8 cellular contexts compared by ENCODE assay signal in genomic region chr1:54408701-54409066, GRCh38. TPM values are rescaled to one million over a fixed set of nuclear protein-coding genes. Genes with fewer than 3 reads are reported as not detected.
DNase-seq lines count a peak whose midpoint lies in the region; ATAC-seq and TF ChIP-seq lines count a peak whose summit lies in the region.

No MANE protein-coding gene starts in this region.

- H3K4me1 Mint-ChIP-seq in central memory CD8-positive, alpha-beta T cell, result peaks cover 47% of the 10 kb centered on the region

- peaks cover 14% of the 10 kb centered on the region for H3K36me3 Mint-ChIP-seq in central memory CD8-positive, alpha-beta T cell (ENCODE audit: insufficient read depth)

- H3K79me2 ChIP-seq in ACC112 (ENCODE audit: control insufficient read depth, insufficient read depth, low read length, unreplicated experiment) (no peaks in the 10 kb centered on the region), KMS-11 (ENCODE audit: insufficient read depth, low read depth) (peaks cover 7% of the 10 kb centered on the region; the same call in 1 of the 2 replicates), osteoblast (ENCODE audit: insufficient read depth, low read length) (peaks cover 12% of the 10 kb centered on the region)

- H3K4me1 ChIP-seq in ACC112 (ENCODE audit: control insufficient read depth, insufficient read depth, low read length, unreplicated experiment) (peaks cover 31% of the 10 kb centered on the region), KMS-11 (ENCODE audit: low read depth, poor library complexity, severe bottlenecking) (peaks cover 38% of the 10 kb centered on the region), osteoblast (ENCODE audit: insufficient read depth, low read length) (peaks cover 36% of the 10 kb centered on the region)

- no peaks in the 10 kb centered on the region for H3K9me3 ChIP-seq in osteoblast (ENCODE audit: low read depth, low read length)

- H3K4me3 Mint-ChIP-seq in central memory CD8-positive, alpha-beta T cell, result peak overlapping the region; percentile 89

- no peak overlapping the region for H3K4me3 ChIP-seq in ACC112 (ENCODE audit: low read depth, low read length)
- no peak overlapping the region for H3K4me3 ChIP-seq in KMS-11 (IDR thresholded peaks at IDR 0.05; ENCODE audit: insufficient read depth, low read depth, low read length)
- no peak overlapping the region for H3K4me3 ChIP-seq in osteoblast (ENCODE audit: insufficient read depth, low read length)

- no peaks in the 10 kb centered on the region for H3K27me3 Mint-ChIP-seq in central memory CD8-positive, alpha-beta T cell

- H3K27ac ChIP-seq in ACC112 (ENCODE audit: low read depth, low read length) (peak overlapping the region; percentile 83), KMS-11 (peak overlapping the region; percentile 73), osteoblast (ENCODE audit: low read depth, low read length) (no peak overlapping the region)

- H4K20me1 ChIP-seq in KMS-11 (ENCODE audit: insufficient read depth) (no peaks in the 10 kb centered on the region; the same call in 1 of the 2 replicates), osteoblast (ENCODE audit: insufficient read depth, low read length) (peaks cover 4% of the 10 kb centered on the region)

- H2AFZ ChIP-seq in ACC112 (ENCODE audit: low read length, unreplicated experiment), result peak overlapping the region; percentile 84
- H2AFZ ChIP-seq in KMS-11 (ENCODE audit: low read depth), result peak overlapping the region; percentile 53
- H2AFZ ChIP-seq in osteoblast (ENCODE audit: low read length), result peak overlapping the region; percentile 16

- H3K27me3 ChIP-seq in ACC112 (ENCODE audit: insufficient read depth, low read length) (peaks cover 7% of the 10 kb centered on the region), KMS-11 (ENCODE audit: insufficient read depth, low read depth) (no peaks in the 10 kb centered on the region), osteoblast (ENCODE audit: insufficient read depth, low read length) (no peaks in the 10 kb centered on the region)

- H3K36me3 ChIP-seq in ACC112 (ENCODE audit: insufficient read depth, low read length) (no peaks in the 10 kb centered on the region), KMS-11 (ENCODE audit: insufficient read depth) (no peaks in the 10 kb centered on the region), osteoblast (ENCODE audit: insufficient read depth, low read length) (no peaks in the 10 kb centered on the region)

- peak overlapping the region; percentile 24; the same call in 1 of the 2 replicates for H3K9ac ChIP-seq in KMS-11

- H3K4me2 ChIP-seq in KMS-11 (peak overlapping the region; percentile 91), osteoblast (ENCODE audit: insufficient read depth, low read length) (peak overlapping the region; percentile 92)

- DNase-seq in central memory CD8-positive, alpha-beta T cell (ENCODE audit: low spot score in 2 of 2), result no peak
- DNase-seq in osteoblast (ENCODE audit: insufficient read length, low spot score, missing footprints), result no peak
- no peak for DNase-seq in NCI-H1694 (lab: John Stamatoyannopoulos, UW)

- no peak for ATAC-seq in central memory CD8-positive, alpha-beta T cell (replicated peaks; ENCODE audit: extremely low read depth, poor library complexity, severe bottlenecking)
- ATAC-seq in GM21423 (IDR thresholded peaks at IDR 0.05; ENCODE audit: unreplicated experiment), result no peak
- ATAC-seq in GM18870 (IDR thresholded peaks at IDR 0.05; ENCODE audit: unreplicated experiment), result no peak
- ATAC-seq in HG03460 (IDR thresholded peaks at IDR 0.05; ENCODE audit: unreplicated experiment), result no peak

- no peaks in the 10 kb centered on the region for H3K9me3 Mint-ChIP-seq in central memory CD8-positive, alpha-beta T cell

- H3K27ac Mint-ChIP-seq in central memory CD8-positive, alpha-beta T cell (ENCODE audit: low read depth), result no peak overlapping the region

- no peak for TF ChIP-seq CTCF in KMS-11 (conservative IDR thresholded peaks at IDR 0.05; ENCODE audit: low read depth, low read length)
- no peak for TF ChIP-seq CTCF in osteoblast (IDR thresholded peaks at IDR 0.05; ENCODE audit: extremely low read depth, low read depth, low read length)

RNA-seq across cellular contexts. Expression of gene SSBP3, which starts 2.5 kb away (rescaled TPM):
- 14.5 and 18.3 TPM in 2 replicates for total RNA-seq in osteoblast

Comparison
In these comparisons a context has a peak if more than half of its experiments do, and no peak if none do; other contexts are left out.
1. H2AFZ ChIP-seq: peak in every context shown above with its lines; median percentile 84 in ACC112; 53 in KMS-11; 16 in osteoblast.